Comparison of ENCODE assay signal across 1 cellular context in genomic region chr9:93962561-93963440, GRCh38.
TF ChIP-seq lines count a peak whose summit lies in the region.

No MANE protein-coding gene starts in this region.

TF ChIP-seq in K562, 482 proteins besides CTCF, POLR2A, EP300 and RAD21 (continued from another document):
- no peak for TF ChIP-seq PBX2 (CRISPR knock-in tag; IDR thresholded peaks at IDR 0.05; ENCODE audit: low read depth)
- 0 out of 2 replicates have a peak, but pooled peaks have one; percentile 45 for TF ChIP-seq PBX2 (tag; conservative IDR thresholded peaks at IDR 0.05; ENCODE audit: low read depth)
- peak; percentile 54; the same call in 1 of the 2 replicates for TF ChIP-seq CC2D1A (IDR thresholded peaks at IDR 0.05)
- peak; percentile 76 for TF ChIP-seq SP1 (CRISPR knock-in tag; IDR thresholded peaks at IDR 0.05)
- TF ChIP-seq MAZ (CRISPR knock-in tag; conservative IDR thresholded peaks at IDR 0.05 in 1 of 2, IDR thresholded peaks at IDR 0.05 in 1 of 2): peak in 1 of 2 experiments; percentile 72; a peak in 2 of 4 replicates
- TF ChIP-seq DPF2 (IDR thresholded peaks at IDR 0.05): peak; percentile 43; the same call in 1 of the 2 replicates
- TF ChIP-seq KLF16 (IDR thresholded peaks at IDR 0.05): peak; percentile 48; the same call in 1 of the 2 replicates
- peak; percentile 47; the same call in 1 of the 2 replicates for TF ChIP-seq DEAF1 (CRISPR knock-in tag; IDR thresholded peaks at IDR 0.05)
- TF ChIP-seq PCBP2 (IDR thresholded peaks at IDR 0.05; ENCODE audit: low read depth, low read length, poor library complexity, severe bottlenecking): no peak
- no peak for TF ChIP-seq ATF1 (CRISPR knock-in tag; IDR thresholded peaks at IDR 0.05)
- TF ChIP-seq ATF1 (tag; IDR thresholded peaks at IDR 0.05): peak; percentile 46
- peak; percentile 93 for TF ChIP-seq SMC3 (conservative IDR thresholded peaks at IDR 0.05; ENCODE audit: insufficient read depth, low read depth, low read length)
- no peak for TF ChIP-seq ZNF41 (CRISPR knock-in tag; conservative IDR thresholded peaks at IDR 0.05)
- TF ChIP-seq STAG1 (CRISPR knock-in tag; IDR thresholded peaks at IDR 0.05; ENCODE audit: borderline replicate concordance): peak; percentile 37; the same call in 1 of the 2 replicates
- peak; percentile 45; the same call in 1 of the 2 replicates for TF ChIP-seq SOX6 (IDR thresholded peaks at IDR 0.05)
- peak in 1 of 2 experiments; percentile 34; a peak in 1 of 4 replicates for TF ChIP-seq ARNT (IDR thresholded peaks at IDR 0.05)
- 0 out of 2 replicates have a peak, but pooled peaks have one; percentile 11 for TF ChIP-seq TCF3 (CRISPR knock-in tag; IDR thresholded peaks at IDR 0.05)
- peak; percentile 29 to 69; a peak in 1 of 4 replicates for TF ChIP-seq FOXK2 (conservative IDR thresholded peaks at IDR 0.05 in 1 of 2, IDR thresholded peaks at IDR 0.05 in 1 of 2; ENCODE audit: low read depth in 2 of 2)
- TF ChIP-seq MYC (IDR thresholded peaks at IDR 0.05; ENCODE audit: low read depth, low read length): peak; percentile 37; the same call in 1 of the 2 replicates
- no peak for TF ChIP-seq MYC (CRISPR knock-in tag; IDR thresholded peaks at IDR 0.05; ENCODE audit: borderline replicate concordance, low read depth)
- peak; percentile 64; the same call in 1 of the 2 replicates for TF ChIP-seq JUND (IDR thresholded peaks at IDR 0.05; ENCODE audit: borderline replicate concordance, low read depth, low read length)
- TF ChIP-seq JUND (tag; IDR thresholded peaks at IDR 0.05; ENCODE audit: borderline replicate concordance, low read depth, low read length): peak; percentile 62; the same call in 2 of the 3 replicates
- peak; percentile 73 for TF ChIP-seq CEBPB (tag; IDR thresholded peaks at IDR 0.05)
- TF ChIP-seq GABPB1 (CRISPR knock-in tag; IDR thresholded peaks at IDR 0.05): peak; percentile 28; the same call in 1 of the 2 replicates
- TF ChIP-seq STAT5A (IDR thresholded peaks at IDR 0.05; ENCODE audit: borderline replicate concordance, low read length): peak; percentile 82
- no peak for TF ChIP-seq HBP1 (CRISPR knock-in tag; IDR thresholded peaks at IDR 0.05)
- peak; percentile 41 for TF ChIP-seq MEIS2 (IDR thresholded peaks at IDR 0.05; ENCODE audit: partially characterized antibody)
- peak; percentile 45; the same call in 1 of the 2 replicates for TF ChIP-seq ATF7 (IDR thresholded peaks at IDR 0.05)
- TF ChIP-seq ARID3A (IDR thresholded peaks at IDR 0.05; ENCODE audit: borderline replicate concordance, low read depth, low read length): peak; percentile 86
- TF ChIP-seq RB1 (IDR thresholded peaks at IDR 0.05; ENCODE audit: low read depth): peak; percentile 51; the same call in 1 of the 2 replicates
- no peak for TF ChIP-seq TBL1XR1 (IDR thresholded peaks at IDR 0.05; ENCODE audit: low read length in 2 of 2)
- TF ChIP-seq FOSL1 (tag; conservative IDR thresholded peaks at IDR 0.05): peak; percentile 53; the same call in 1 of the 2 replicates
- TF ChIP-seq CEBPG (CRISPR knock-in tag; IDR thresholded peaks at IDR 0.05): no peak
- TF ChIP-seq CEBPG (tag; conservative IDR thresholded peaks at IDR 0.05 in 1 of 2, IDR thresholded peaks at IDR 0.05 in 1 of 2): 0 out of 4 replicates have a peak, but pooled peaks have one; percentile 15 to 41
